ENCODE assay signal across 9 cellular contexts in genomic region chr1:52423771-52424170, GRCh38. TPM values are rescaled to one million over a fixed set of nuclear protein-coding genes. Genes with fewer than 3 reads are reported as not detected.
DNase-seq lines count a peak whose midpoint lies in the region; ATAC-seq, FAIRE-seq and TF ChIP-seq lines count a peak whose summit lies in the region.
"Had no signal": no experiment of that assay in that cellular context is flagged by ENCODE, and none has a peak within 500 bp of the region (broad histone marks: within the 10 kb centered on the region; RNA-seq: fewer than 3 reads in every experiment).

No MANE protein-coding gene starts in this region.

- ATAC-seq in CD4-positive, alpha-beta T cell (ENCODE audit: poor library complexity), result peak; percentile 84
- peak; percentile 94 for ATAC-seq in activated CD4-positive, alpha-beta T cell treated with anti-CD3 and anti-CD28 coated beads for 36 hours

- H3K27me3 Mint-ChIP-seq in CD4-positive, alpha-beta T cell, result no peaks in the 10 kb centered on the region
- no peaks in the 10 kb centered on the region for H3K27me3 Mint-ChIP-seq in activated CD4-positive, alpha-beta T cell treated with anti-CD3 and anti-CD28 coated beads for 36 hours
- no peaks in the 10 kb centered on the region for H3K27me3 Mint-ChIP-seq in activated naive CD8-positive, alpha-beta T cell treated with anti-CD3 and anti-CD28 coated beads for 36 hours
- no peaks in the 10 kb centered on the region for H3K27me3 Mint-ChIP-seq in glutamatergic neuron (ENCODE audit: unreplicated experiment)

- H3K27ac Mint-ChIP-seq in CD4-positive, alpha-beta T cell, result peak overlapping the region; percentile 100
- peak overlapping the region; percentile 73 for H3K27ac Mint-ChIP-seq in activated CD4-positive, alpha-beta T cell treated with anti-CD3 and anti-CD28 coated beads for 36 hours
- peak overlapping the region; percentile 92 for H3K27ac Mint-ChIP-seq in activated naive CD8-positive, alpha-beta T cell treated with anti-CD3 and anti-CD28 coated beads for 36 hours
- H3K27ac Mint-ChIP-seq in glutamatergic neuron (ENCODE audit: unreplicated experiment), result no peak overlapping the region

- CTCF ChIA-PET in CD4-positive, alpha-beta T cell (lab: Charles Lee), result interaction anchor here (0.8 to 4.8 kb wide), 7 partner anchors 19 to 262 kb away, joined by 3 to 35 read pairs (median 3); partner anchors contain the start of genes ORC1, PRPF38A and TUT4
- CTCF ChIA-PET in activated CD4-positive, alpha-beta T cell treated with anti-CD3 and anti-CD28 coated beads for 36 hours (lab: Charles Lee), result interaction anchor here (1.2 to 1.6 kb wide), 5 partner anchors 9 to 262 kb away, joined by 3 to 9 read pairs (median 6); partner anchors contain the start of genes ORC1 and PRPF38A

- no peak for FAIRE-seq in frontal cortex (lab: Jason Lieb, UNC)

- TF ChIP-seq CTCF in CD4-positive, alpha-beta T cell (IDR thresholded peaks at IDR 0.05), result no peak
- no peak for TF ChIP-seq CTCF in glutamatergic neuron (IDR thresholded peaks at IDR 0.05; ENCODE audit: partially characterized antibody, unreplicated experiment)

- no peaks in the 10 kb centered on the region for H3K9me3 Mint-ChIP-seq in CD4-positive, alpha-beta T cell
- H3K9me3 Mint-ChIP-seq in activated CD4-positive, alpha-beta T cell treated with anti-CD3 and anti-CD28 coated beads for 36 hours (ENCODE audit: low read depth), result no peaks in the 10 kb centered on the region
- H3K9me3 Mint-ChIP-seq in activated naive CD8-positive, alpha-beta T cell treated with anti-CD3 and anti-CD28 coated beads for 36 hours, result no peaks in the 10 kb centered on the region
- no peaks in the 10 kb centered on the region for H3K9me3 Mint-ChIP-seq in glutamatergic neuron (ENCODE audit: unreplicated experiment)

- POLR2A ChIA-PET in CD4-positive, alpha-beta T cell (lab: Charles Lee), result interaction anchor here (0.5 to 2.3 kb wide), 23 partner anchors 9 to 1521 kb away, joined by 3 to 72 read pairs (median 3); partner anchors contain the start of genes CC2D1B, IFT25, ORC1 and PRPF38A
- POLR2A ChIA-PET in activated CD4-positive, alpha-beta T cell treated with anti-CD3 and anti-CD28 coated beads for 36 hours (lab: Charles Lee), result interaction anchor here (1.0 to 1.2 kb wide), 2 partner anchors 20 to 180 kb away, joined by 3 read pairs; partner anchors contain the start of genes ORC1 and PRPF38A

- intact Hi-C loops in CD4-positive, alpha-beta T cell (cut with DNase I, micrococcal nuclease), result loop anchor here (1.0 to 10.0 kb wide), 6 partner anchors 19 to 545 kb away; partner anchors contain the start of genes TUT4 (in 2 of the 2), CC2D1B (in 1 of the 2), NRDC (in 1 of the 2) and ORC1 (in 1 of the 2)
- intact Hi-C loops in activated CD4-positive, alpha-beta T cell treated with anti-CD3 and anti-CD28 coated beads for 36 hours (cut with DNase I, micrococcal nuclease), result loop anchor here in 1 of 2 experiments (2.0 to 5.0 kb wide), 3 partner anchors 19 to 264 kb away; partner anchors contain the start of genes ORC1, PRPF38A and TUT4

- peak overlapping the region; percentile 53 for H3K4me3 Mint-ChIP-seq in CD4-positive, alpha-beta T cell
- H3K4me3 Mint-ChIP-seq in activated CD4-positive, alpha-beta T cell treated with anti-CD3 and anti-CD28 coated beads for 36 hours, result peak overlapping the region; percentile 47
- peak overlapping the region; percentile 55 for H3K4me3 Mint-ChIP-seq in activated naive CD8-positive, alpha-beta T cell treated with anti-CD3 and anti-CD28 coated beads for 36 hours
- no peak overlapping the region for H3K4me3 Mint-ChIP-seq in glutamatergic neuron (ENCODE audit: unreplicated experiment)

- peak overlapping the region; percentile 81 for H3K27ac ChIP-seq in CD4-positive, alpha-beta T cell (ENCODE audit: low read depth, low read length)

- no peaks in the 10 kb centered on the region for H3K27me3 ChIP-seq in CD4-positive, alpha-beta T cell (ENCODE audit: control insufficient read depth, insufficient read depth, low read length)

- H3K9me3 ChIP-seq in CD4-positive, alpha-beta T cell (ENCODE audit: control insufficient read depth, low read length), result no peaks in the 10 kb centered on the region

- DNase-seq in CD4-positive, alpha-beta T cell, result peak; percentile 56 to 80 (median 68)
- DNase-seq in activated CD4-positive, alpha-beta T cell treated with anti-CD3 and anti-CD28 coated beads for 36 hours, result peak; percentile 79
- DNase-seq in activated naive CD8-positive, alpha-beta T cell treated with anti-CD3 and anti-CD28 coated beads for 36 hours, result peak; percentile 69
- DNase-seq in stimulated activated CD4-positive, alpha-beta T cell treated with anti-CD3 and anti-CD28 coated beads, Interleukin-15, amount 100 ng/mL, for 48 hours (ENCODE audit: low read depth in 2 of 2), result peak; percentile 26 to 45
- no peak for DNase-seq in HCEC 1CT
- no peak for DNase-seq in NCI-H1092 treated with DMSO at 0.1 percent for 48 hours (lab: John Stamatoyannopoulos, UW)
- DNase-seq in frontal cortex (ENCODE audit: low spot score in 2 of 2), result no peak
- no peak for DNase-seq in glutamatergic neuron
- DNase-seq: NCI-H774 had no signal

- H3K4me1 Mint-ChIP-seq in CD4-positive, alpha-beta T cell (ENCODE audit: low read depth), result peaks cover 59% of the 10 kb centered on the region
- peaks cover 46% of the 10 kb centered on the region for H3K4me1 Mint-ChIP-seq in activated CD4-positive, alpha-beta T cell treated with anti-CD3 and anti-CD28 coated beads for 36 hours
- peaks cover 40% of the 10 kb centered on the region for H3K4me1 Mint-ChIP-seq in activated naive CD8-positive, alpha-beta T cell treated with anti-CD3 and anti-CD28 coated beads for 36 hours
- no peaks in the 10 kb centered on the region for H3K4me1 Mint-ChIP-seq in glutamatergic neuron (ENCODE audit: low read depth, unreplicated experiment)

- peaks cover 70% of the 10 kb centered on the region for H3K36me3 Mint-ChIP-seq in CD4-positive, alpha-beta T cell (ENCODE audit: low read depth)
- peaks cover 44% of the 10 kb centered on the region for H3K36me3 Mint-ChIP-seq in activated CD4-positive, alpha-beta T cell treated with anti-CD3 and anti-CD28 coated beads for 36 hours (ENCODE audit: low read depth)
- H3K36me3 Mint-ChIP-seq in activated naive CD8-positive, alpha-beta T cell treated with anti-CD3 and anti-CD28 coated beads for 36 hours, result peaks cover 54% of the 10 kb centered on the region
- H3K36me3 Mint-ChIP-seq in glutamatergic neuron (ENCODE audit: unreplicated experiment), result no peaks in the 10 kb centered on the region

RNA-seq across cellular contexts. Expression of gene PRPF38A, which starts 19.4 kb away (rescaled TPM):
- total RNA-seq in CD4-positive, alpha-beta T cell, result 10 to 100 TPM; 56.2 to 63.6 TPM
- total RNA-seq in activated CD4-positive, alpha-beta T cell treated with anti-CD3 and anti-CD28 coated beads for 36 hours, result 100 to 1,000 TPM in 1 of 2 experiments, 10 to 100 TPM in 1; 88.9 to 103 TPM
- total RNA-seq in activated naive CD8-positive, alpha-beta T cell treated with anti-CD3 and anti-CD28 coated beads for 36 hours, result 100 to 1,000 TPM; 114 to 119 TPM
- total RNA-seq in frontal cortex (15.9 TPM), glutamatergic neuron (ENCODE audit: unreplicated experiment) (41.6 TPM)

RNA-seq across cellular contexts. Expression of gene ORC1, which starts 19.5 kb away (rescaled TPM):
- 1 to 10 TPM; 1.1 to 1.3 TPM for total RNA-seq in CD4-positive, alpha-beta T cell
- total RNA-seq in activated CD4-positive, alpha-beta T cell treated with anti-CD3 and anti-CD28 coated beads for 36 hours, result 10 to 100 TPM; 51.0 to 57.9 TPM
- total RNA-seq in activated naive CD8-positive, alpha-beta T cell treated with anti-CD3 and anti-CD28 coated beads for 36 hours, result 10 to 100 TPM; 54.3 to 54.4 TPM
- total RNA-seq in frontal cortex (1.2 TPM), glutamatergic neuron (ENCODE audit: unreplicated experiment) (3.4 TPM)

RNA-seq across cellular contexts. Expression of gene CC2D1B, which starts 57.8 kb away (rescaled TPM):
- 10 to 100 TPM; 46.5 to 47.5 TPM for total RNA-seq in CD4-positive, alpha-beta T cell
- total RNA-seq in activated CD4-positive, alpha-beta T cell treated with anti-CD3 and anti-CD28 coated beads for 36 hours, result 10 to 100 TPM; 22.6 to 25.3 TPM
- total RNA-seq in activated naive CD8-positive, alpha-beta T cell treated with anti-CD3 and anti-CD28 coated beads for 36 hours, result 10 to 100 TPM; 26.1 to 26.5 TPM
- total RNA-seq in frontal cortex (10.2 TPM), glutamatergic neuron (ENCODE audit: unreplicated experiment) (54.9 TPM)

Comparison
In these comparisons a context has a peak if more than half of its experiments do, and no peak if none do; other contexts are left out.
1. DNase-seq: peak in CD4-positive, alpha-beta T cell (10 of 10), activated CD4-positive, alpha-beta T cell treated with anti-CD3 and anti-CD28 coated beads for 36 hours (single experiment), activated naive CD8-positive, alpha-beta T cell treated with anti-CD3 and anti-CD28 coated beads for 36 hours (single experiment) and stimulated activated CD4-positive, alpha-beta T cell treated with anti-CD3 and anti-CD28 coated beads, Interleukin-15, amount 100 ng/mL, for 48 hours (2 of 2); none in HCEC 1CT (single experiment), NCI-H1092 treated with DMSO at 0.1 percent for 48 hours (single experiment), frontal cortex (0 of 2) and glutamatergic neuron (single experiment).
2. RNA of gene ORC1, which starts 19.5 kb away (total RNA-seq): 51.0 to 57.9 TPM in activated CD4-positive, alpha-beta T cell treated with anti-CD3 and anti-CD28 coated beads for 36 hours and 54.3 to 54.4 TPM in activated naive CD8-positive, alpha-beta T cell treated with anti-CD3 and anti-CD28 coated beads for 36 hours; 3.4 TPM in glutamatergic neuron (single experiment), 1.1 to 1.3 TPM in CD4-positive, alpha-beta T cell and 1.2 TPM in frontal cortex (single experiment); every median in the first group is over 10 times any median in the second.